In genomic region chr2:198296665-198297308, GRCh38 we compare ENCODE assay signal across 8 cellular contexts.
DNase-seq lines count a peak whose midpoint lies in the region; ATAC-seq and TF ChIP-seq lines count a peak whose summit lies in the region.

No MANE protein-coding gene starts in this region.

- intact Hi-C loops in CD8-positive, alpha-beta T cell (cut with DNase I, micrococcal nuclease), result loop anchor here (1.0 to 10.0 kb wide), 7 partner anchors 170 to 862 kb away; partner anchors contain the start of gene SF3B1 (in 1 of the 2)
- intact Hi-C loops in activated CD8-positive, alpha-beta T cell treated with anti-CD3 and anti-CD28 coated beads for 36 hours (cut with micrococcal nuclease), result loop anchor here (2.0 to 5.0 kb wide), 2 partner anchors 169 to 494 kb away; no protein-coding TSS in a partner anchor

- 1 to 3% methylated on average over 6 to 8 of the region's 8 CpGs for WGBS in endodermal cell (ENCODE audit: insufficient coverage in 1 of 2, insufficient read length in 1 of 2), 2 experiments

- ATAC-seq in CD8-positive, alpha-beta T cell, result peak; percentile 79
- peak; percentile 89 for ATAC-seq in GM19351 (IDR thresholded peaks at IDR 0.05; ENCODE audit: unreplicated experiment)
- ATAC-seq in HG03432 (IDR thresholded peaks at IDR 0.05; ENCODE audit: unreplicated experiment), result peak; percentile 91
- ATAC-seq in activated CD8-positive, alpha-beta T cell treated with anti-CD3 and anti-CD28 coated beads for 36 hours, result peak; percentile 78

- H3K4me3 ChIP-seq in CD8-positive, alpha-beta T cell (ENCODE audit: low read depth, low read length), result no peak overlapping the region
- H3K4me3 ChIP-seq in endodermal cell (ENCODE audit: low read length), result no peak overlapping the region

- H3K36me3 ChIP-seq in CD8-positive, alpha-beta T cell (ENCODE audit: insufficient read depth, low read length), result no peaks in the 10 kb centered on the region
- H3K36me3 ChIP-seq in endodermal cell (ENCODE audit: control insufficient read depth, insufficient read depth, low read length), result no peaks in the 10 kb centered on the region

- peaks cover 2% of the 10 kb centered on the region for H3K4me1 Mint-ChIP-seq in CD8-positive, alpha-beta T cell (ENCODE audit: low read depth)
- peaks cover 3% of the 10 kb centered on the region for H3K4me1 Mint-ChIP-seq in activated CD8-positive, alpha-beta T cell treated with anti-CD3 and anti-CD28 coated beads for 36 hours (ENCODE audit: low read depth)
- peaks cover 16% of the 10 kb centered on the region for H3K4me1 Mint-ChIP-seq in endodermal cell
- no peaks in the 10 kb centered on the region for H3K4me1 Mint-ChIP-seq in mesothelial cell of epicardium

- H3K4me1 ChIP-seq in CD8-positive, alpha-beta T cell (ENCODE audit: insufficient read depth, low read length), result no peaks in the 10 kb centered on the region
- H3K4me1 ChIP-seq in endodermal cell (ENCODE audit: control insufficient read depth, insufficient read depth, low read length), result no peaks in the 10 kb centered on the region

- peak; percentile 10 to 70 (median 45) for DNase-seq in CD8-positive, alpha-beta T cell
- peak; percentile 69 for DNase-seq in NCI-H69 (lab: John Stamatoyannopoulos, UW)
- DNase-seq in activated CD8-positive, alpha-beta T cell treated with anti-CD3 and anti-CD28 coated beads for 36 hours, result peak; percentile 75
- DNase-seq in endodermal cell, result peak; percentile 89
- peak; percentile 40 to 76 for DNase-seq in mesothelial cell of epicardium (ENCODE audit: low spot score in 2 of 2, unreplicated experiment in 2 of 2)
- DNase-seq in stimulated activated CD8-positive, alpha-beta memory T cell treated with anti-CD3 and anti-CD28 coated beads, Interleukin-7, amount 100 ng/mL, for 4 hours (ENCODE audit: low read depth in 2 of 2), result peak; percentile 20 to 29

- no peak overlapping the region for H3K4me3 Mint-ChIP-seq in CD8-positive, alpha-beta T cell
- no peak overlapping the region for H3K4me3 Mint-ChIP-seq in activated CD8-positive, alpha-beta T cell treated with anti-CD3 and anti-CD28 coated beads for 36 hours
- H3K4me3 Mint-ChIP-seq in endodermal cell (no peak overlapping the region), mesothelial cell of epicardium (no peak overlapping the region)

- H3K27ac ChIP-seq in CD8-positive, alpha-beta T cell (ENCODE audit: low read depth, low read length), result no peak overlapping the region
- no peak overlapping the region for H3K27ac ChIP-seq in endodermal cell (ENCODE audit: low read depth, low read length)

- no peaks in the 10 kb centered on the region for H3K9me3 ChIP-seq in CD8-positive, alpha-beta T cell (ENCODE audit: low read length)
- H3K9me3 ChIP-seq in endodermal cell (ENCODE audit: control insufficient read depth, low read length), result no peaks in the 10 kb centered on the region

- peak; percentile 84 for TF ChIP-seq CTCF in CD8-positive, alpha-beta T cell (IDR thresholded peaks at IDR 0.05)
- peak; percentile 67 for TF ChIP-seq CTCF in activated CD8-positive, alpha-beta T cell treated with anti-CD3 and anti-CD28 coated beads for 36 hours (IDR thresholded peaks at IDR 0.05)
- TF ChIP-seq CTCF in endodermal cell (conservative IDR thresholded peaks at IDR 0.05), result peak; percentile 89
- peak; percentile 86 for TF ChIP-seq CTCF in mesothelial cell of epicardium (IDR thresholded peaks at IDR 0.05; ENCODE audit: unreplicated experiment)

- no peaks in the 10 kb centered on the region for H3K9me3 Mint-ChIP-seq in CD8-positive, alpha-beta T cell
- no peaks in the 10 kb centered on the region for H3K9me3 Mint-ChIP-seq in activated CD8-positive, alpha-beta T cell treated with anti-CD3 and anti-CD28 coated beads for 36 hours
- H3K9me3 Mint-ChIP-seq in endodermal cell (peaks cover 2% of the 10 kb centered on the region), mesothelial cell of epicardium (no peaks in the 10 kb centered on the region)

- H3K27ac Mint-ChIP-seq in CD8-positive, alpha-beta T cell, result no peak overlapping the region
- no peak overlapping the region for H3K27ac Mint-ChIP-seq in activated CD8-positive, alpha-beta T cell treated with anti-CD3 and anti-CD28 coated beads for 36 hours
- H3K27ac Mint-ChIP-seq in endodermal cell, result no peak overlapping the region
- no peak overlapping the region for H3K27ac Mint-ChIP-seq in mesothelial cell of epicardium

- H3K27me3 ChIP-seq in CD8-positive, alpha-beta T cell (ENCODE audit: insufficient read depth, low read length), result no peaks in the 10 kb centered on the region
- H3K27me3 ChIP-seq in endodermal cell (ENCODE audit: control insufficient read depth, insufficient read depth, low read length, poor library complexity, severe bottlenecking), result peaks cover 66% of the 10 kb centered on the region

- no peaks in the 10 kb centered on the region for H3K36me3 Mint-ChIP-seq in CD8-positive, alpha-beta T cell
- H3K36me3 Mint-ChIP-seq in activated CD8-positive, alpha-beta T cell treated with anti-CD3 and anti-CD28 coated beads for 36 hours (ENCODE audit: low read depth), result no peaks in the 10 kb centered on the region
- H3K36me3 Mint-ChIP-seq in endodermal cell (ENCODE audit: low read depth) (no peaks in the 10 kb centered on the region), mesothelial cell of epicardium (no peaks in the 10 kb centered on the region)

- POLR2A ChIA-PET in CD8-positive, alpha-beta T cell (lab: Charles Lee), result interaction anchor here (1.3 kb wide), 1 partner anchor 13 kb away, joined by 5 read pairs; no protein-coding TSS in a partner anchor
- POLR2A ChIA-PET in activated CD8-positive, alpha-beta T cell treated with anti-CD3 and anti-CD28 coated beads for 36 hours (lab: Charles Lee), result no interaction called here

- peaks cover 29% of the 10 kb centered on the region for H3K27me3 Mint-ChIP-seq in CD8-positive, alpha-beta T cell (ENCODE audit: low read depth)
- H3K27me3 Mint-ChIP-seq in activated CD8-positive, alpha-beta T cell treated with anti-CD3 and anti-CD28 coated beads for 36 hours, result peaks cover 2% of the 10 kb centered on the region
- H3K27me3 Mint-ChIP-seq in endodermal cell (ENCODE audit: insufficient read depth) (peaks cover 32% of the 10 kb centered on the region), mesothelial cell of epicardium (ENCODE audit: low read depth) (peaks cover 31% of the 10 kb centered on the region)

- H3K9ac ChIP-seq in endodermal cell (ENCODE audit: extremely low read depth, low read length, poor library complexity, severe bottlenecking), result no peak overlapping the region

- CTCF ChIA-PET in CD8-positive, alpha-beta T cell (lab: Charles Lee), result interaction anchor here (0.5 to 3.7 kb wide), 32 partner anchors 9 to 1609 kb away, joined by 3 to 29 read pairs (median 4); no protein-coding TSS in a partner anchor
- CTCF ChIA-PET in activated CD8-positive, alpha-beta T cell treated with anti-CD3 and anti-CD28 coated beads for 36 hours (lab: Charles Lee), result interaction anchor here (0.6 to 6.4 kb wide), 43 partner anchors 9 to 1724 kb away, joined by 3 to 33 read pairs (median 4); partner anchors contain the start of gene PLCL1

Comparison
In these comparisons a context has a peak if more than half of its experiments do, and no peak if none do; other contexts are left out.
1. DNase-seq: peak in every context shown above with its lines; median percentile 89 in endodermal cell; 75 in activated CD8-positive, alpha-beta T cell treated with anti-CD3 and anti-CD28 coated beads for 36 hours; 69 in NCI-H69; 58 in mesothelial cell of epicardium; 45 in CD8-positive, alpha-beta T cell; 24 in stimulated activated CD8-positive, alpha-beta memory T cell treated with anti-CD3 and anti-CD28 coated beads, Interleukin-7, amount 100 ng/mL, for 4 hours.